In genomic region chr7:144048648-144049047, GRCh38 we compare ENCODE assay signal across 22 cellular contexts. TPM values are rescaled to one million over a fixed set of nuclear protein-coding genes. Genes with fewer than 3 reads are reported as not detected.
DNase-seq lines count a peak whose midpoint lies in the region; ATAC-seq and TF ChIP-seq lines count a peak whose summit lies in the region.
"Had no signal": no experiment of that assay in that cellular context is flagged by ENCODE, and none has a peak within 500 bp of the region (broad histone marks: within the 10 kb centered on the region; RNA-seq: fewer than 3 reads in every experiment).

A gene with protein sequence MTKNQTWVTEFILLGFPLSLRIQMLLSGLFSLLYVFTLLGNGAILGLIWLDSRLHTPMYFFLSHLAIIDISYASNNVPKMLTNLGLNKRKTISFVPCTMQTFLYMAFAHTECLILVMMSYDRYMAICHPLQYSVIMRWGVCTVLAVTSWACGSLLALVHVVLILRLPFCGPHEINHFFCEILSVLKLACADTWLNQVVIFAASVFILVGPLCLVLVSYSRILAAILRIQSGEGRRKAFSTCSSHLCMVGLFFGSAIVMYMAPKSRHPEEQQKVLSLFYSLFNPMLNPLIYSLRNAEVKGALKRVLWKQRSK (plus strand): TSS chr7:144048948. CDS start chr7:144050402, 1,454 bp downstream.

- H4K20me1 ChIP-seq in smooth muscle cell (ENCODE audit: low read depth) = no peaks in the 10 kb centered on the region

- H3K4me3 Mint-ChIP-seq in T-helper 17 cell = no peak within 1 kb of the TSS
- H3K4me3 Mint-ChIP-seq: CD14-positive monocyte, GM23338 had no signal

- no peak for ATAC-seq in T-helper 17 cell
- ATAC-seq: GM12878, GM23338 had no signal

- H3K9me3 ChIP-seq in smooth muscle cell (replicated peaks; ENCODE audit: low read depth) = no peaks in the 10 kb centered on the region
- no peaks in the 10 kb centered on the region for H3K9me3 ChIP-seq in T-helper 17 cell (ENCODE audit: control insufficient read depth, low read length, poor library complexity, severe bottlenecking)
- no peaks in the 10 kb centered on the region for H3K9me3 ChIP-seq in thyroid gland

- no peak within 1 kb of the TSS for H3K9ac ChIP-seq in smooth muscle cell (ENCODE audit: low read depth)

- H3K4me2 ChIP-seq in smooth muscle cell = peak within 1 kb of the TSS; percentile 66
- H3K4me2 ChIP-seq: GM23338 had no signal

- H3K36me3 Mint-ChIP-seq in T-helper 17 cell (ENCODE audit: low read depth) = no peaks in the 10 kb centered on the region
- H3K36me3 Mint-ChIP-seq: CD14-positive monocyte had no signal

- H3K27me3 Mint-ChIP-seq in T-helper 17 cell = peaks cover 33% of the 10 kb centered on the region

- H3K27ac Mint-ChIP-seq in T-helper 17 cell = no peak within 1 kb of the TSS
- H3K27ac Mint-ChIP-seq: CD14-positive monocyte, GM23338 had no signal

- intact Hi-C loops in thyroid gland (cut with DNase I) = no loop called here

- no peak within 1 kb of the TSS for H3K4me3 ChIP-seq in smooth muscle cell
- H3K4me3 ChIP-seq in thyroid gland (replicated peaks in 1 of 3) = no peak within 1 kb of the TSS
- H3K4me3 ChIP-seq: GM12878, GM23338, SK-N-MC had no signal

- H3K27ac ChIP-seq in smooth muscle cell (ENCODE audit: low read depth) (peak within 1 kb of the TSS; percentile 61), thyroid gland (no peak within 1 kb of the TSS)
- H3K27ac ChIP-seq: 22Rv1, SK-N-MC had no signal

- H3K4me1 ChIP-seq in smooth muscle cell (ENCODE audit: low read depth) (peaks cover 5% of the 10 kb centered on the region), thyroid gland (no peaks in the 10 kb centered on the region)

- H3F3A ChIP-seq in smooth muscle cell (ENCODE audit: low read depth) = peaks cover 5% of the 10 kb centered on the region

- H3K4me1 Mint-ChIP-seq in T-helper 17 cell = no peaks in the 10 kb centered on the region
- H3K4me1 Mint-ChIP-seq: CD14-positive monocyte, GM23338 had no signal

- H3K36me3 ChIP-seq in smooth muscle cell (ENCODE audit: low read depth) = no peaks in the 10 kb centered on the region
- no peaks in the 10 kb centered on the region for H3K36me3 ChIP-seq in thyroid gland

- H3K79me2 ChIP-seq in smooth muscle cell (ENCODE audit: low read depth) = no peaks in the 10 kb centered on the region

- no peak for TF ChIP-seq POLR2A in thyroid gland (IDR thresholded peaks at IDR 0.05)

- no peak within 1 kb of the TSS for H2AFZ ChIP-seq in smooth muscle cell (ENCODE audit: low read depth)
- H2AFZ ChIP-seq: GM23338 had no signal

- no peaks in the 10 kb centered on the region for H3K27me3 ChIP-seq in smooth muscle cell (ENCODE audit: low read depth)
- H3K27me3 ChIP-seq in thyroid gland = no peaks in the 10 kb centered on the region

- DNase-seq in NCI-H1105 treated with DMSO at 0.1 percent for 48 hours (lab: John Stamatoyannopoulos, UW) (peak; percentile 24), NCI-H1105 (lab: John Stamatoyannopoulos, UW) (no peak), NCI-H1092 treated with DMSO at 0.1 percent for 48 hours (lab: John Stamatoyannopoulos, UW) (peak; percentile 61), NCI-H345 treated with DMSO at 0.1 percent for 48 hours (lab: John Stamatoyannopoulos, UW; ENCODE audit: unreplicated experiment) (peak; percentile 83), smooth muscle cell (lab: John Stamatoyannopoulos, UW; ENCODE audit: unreplicated experiment) (no peak), HuH-7.5 (ENCODE audit: low spot score) (no peak), T-helper 17 cell (no peak), thyroid gland (no peak)
- DNase-seq: KG1, MV-4-11, NCI-H1694 treated with DMSO at 0.1 percent for 48 hours, NCI-H446, NCI-H526 treated with DMSO at 0.1 percent for 48 hours, OCI-M1, SHP77 had no signal

- 39% methylated on average over 1 of the region's 1 CpG for WGBS in smooth muscle cell (ENCODE audit: low lambda C conversion rate)
- WGBS in thyroid gland, 2 donors = 65 to 75% methylated on average over 1 of the region's 1 CpG

- TF ChIP-seq CTCF in smooth muscle cell (IDR thresholded peaks at IDR 0.05; ENCODE audit: borderline replicate concordance, insufficient read depth, poor library complexity, severe bottlenecking) (no peak), thyroid gland (IDR thresholded peaks at IDR 0.05) (no peak)

RNA-seq across cellular contexts. Expression of the gene that starts here (rescaled TPM):
- not detected in 2 replicates for total RNA-seq in smooth muscle cell
- not detected in 2 replicates for polyA plus RNA-seq in smooth muscle cell
- total RNA-seq in T-helper 17 cell = not detected
- not detected for total RNA-seq in thyroid gland
- total RNA-seq: GM12878, GM23338, RPMI7951 had no signal
- polyA plus RNA-seq: AG04450, CD14-positive monocyte, GM23338 had no signal

Comparison
In these comparisons a context has a peak if more than half of its experiments do, and no peak if none do; other contexts are left out.
1. DNase-seq: peak in NCI-H1105 treated with DMSO at 0.1 percent for 48 hours (single experiment), NCI-H1092 treated with DMSO at 0.1 percent for 48 hours (single experiment) and NCI-H345 treated with DMSO at 0.1 percent for 48 hours (single experiment); none in NCI-H1105 (single experiment), smooth muscle cell (single experiment), HuH-7.5 (single experiment), T-helper 17 cell (0 of 3) and thyroid gland (0 of 2).